ENCODE assay signal across 9 cellular contexts in the genomic region with DNA sequence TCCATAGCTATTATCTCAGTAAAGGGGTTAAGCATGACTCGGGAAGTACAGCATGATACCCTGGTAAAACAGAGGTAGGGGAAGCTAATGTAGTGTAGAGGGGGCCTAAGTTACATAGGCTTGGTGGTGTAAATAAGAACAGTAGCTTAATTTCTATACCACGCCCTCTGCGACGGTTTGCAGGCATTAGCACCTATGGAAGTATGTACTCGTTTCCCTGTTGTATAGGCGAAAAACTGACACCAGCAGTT. TPM values are rescaled to one million over a fixed set of nuclear protein-coding genes. Genes with fewer than 3 reads are reported as not detected.
A peak's percentile ranks its signal among the peaks of the same experiment; 100 is the strongest.
DNase-seq lines count a peak whose midpoint lies in the region; TF ChIP-seq lines count a peak whose summit lies in the region.
"Had no signal": no experiment of that assay in that cellular context is flagged by ENCODE, and none has a peak within 500 bp of the region (broad histone marks: within the 10 kb centered on the region; RNA-seq: fewer than 3 reads in every experiment).

No MANE protein-coding gene starts in this region.

- peak overlapping the region; percentile 54; the same call in 1 of the 2 replicates for H2AFZ ChIP-seq in Karpas-422 (ENCODE audit: low read length)
- H2AFZ ChIP-seq in neuron (ENCODE audit: low read depth, low read length): peak overlapping the region; percentile 24

- no peaks in the 10 kb centered on the region for H4K20me1 ChIP-seq in Karpas-422 (ENCODE audit: insufficient read depth, low read depth, low read length)

- peaks cover 10% of the 10 kb centered on the region for H3K36me3 ChIP-seq in GM06990 (ENCODE audit: control insufficient read depth, insufficient read depth, low read length)
- peaks cover 21% of the 10 kb centered on the region; the same call in 1 of the 2 replicates for H3K36me3 ChIP-seq in Karpas-422 (ENCODE audit: insufficient read depth, low read length)
- peaks cover 17% of the 10 kb centered on the region for H3K36me3 ChIP-seq in neuron (ENCODE audit: insufficient read depth, low read length)

- intact Hi-C loops in dorsolateral prefrontal cortex (cut with DNase I): loop anchor here in 1 of 2 donors (5.0 kb wide), 1 partner anchor 66 kb away; no protein-coding TSS in a partner anchor

- H3K9me3 ChIP-seq in Karpas-422 (ENCODE audit: low read length) (no peaks in the 10 kb centered on the region), neuron (ENCODE audit: low read length) (no peaks in the 10 kb centered on the region)

- peak overlapping the region; percentile 91 for H3K4me2 ChIP-seq in Karpas-422 (ENCODE audit: low read depth, low read length, poor library complexity, severe bottlenecking)

- DNase-seq in GM06990 (ENCODE audit: extremely low read depth, insufficient read length) (no peak), Karpas-422 (no peak), dorsolateral prefrontal cortex (no peak), NCI-H128 (lab: John Stamatoyannopoulos, UW; ENCODE audit: unreplicated experiment) (no peak), cortex of kidney (lab: John Stamatoyannopoulos, UW) (no peak), 8988T (no peak)
- no peak for DNase-seq in stimulated activated CD4-positive, alpha-beta T cell treated with anti-CD3 and anti-CD28 coated beads, Interleukin-12 subunit alpha, Interleukin-12 subunit beta, amount 100 ng/mL, for 4 hours

- peaks cover 27% of the 10 kb centered on the region for H3K4me1 ChIP-seq in Karpas-422 (ENCODE audit: low read length)
- peaks cover 39% of the 10 kb centered on the region for H3K4me1 ChIP-seq in neuron (ENCODE audit: insufficient read depth, low read length)

- H3K27ac ChIP-seq in Karpas-422 (ENCODE audit: low read length) (peak overlapping the region; percentile 59; the same call in 1 of the 2 replicates), dorsolateral prefrontal cortex (peak overlapping the region; percentile 32 to 95 (median 88))

- H3K9me2 ChIP-seq in Karpas-422 (replicated peaks; ENCODE audit: insufficient read depth, low read length): no peaks in the 10 kb centered on the region

- H3K79me2 ChIP-seq in Karpas-422 (ENCODE audit: low read length): peaks cover 20% of the 10 kb centered on the region

- peak overlapping the region; percentile 94 for H3K9ac ChIP-seq in Karpas-422 (ENCODE audit: low read length)

- H3K27me3 ChIP-seq in GM06990 (replicated peaks; ENCODE audit: control insufficient read depth, insufficient read depth, low read length): no peaks in the 10 kb centered on the region
- H3K27me3 ChIP-seq in Karpas-422 (ENCODE audit: low read length): no peaks in the 10 kb centered on the region
- H3K27me3 ChIP-seq in dorsolateral prefrontal cortex: no peaks in the 10 kb centered on the region
- H3K27me3 ChIP-seq in neuron (ENCODE audit: insufficient read depth, low read length): peaks cover 12% of the 10 kb centered on the region

- peak overlapping the region; percentile 65 for H3K4me3 ChIP-seq in GM06990 (replicated peaks; ENCODE audit: low read depth, low read length)
- peak overlapping the region; percentile 97 for H3K4me3 ChIP-seq in Karpas-422 (ENCODE audit: low read length)
- H3K4me3 ChIP-seq in dorsolateral prefrontal cortex: peak overlapping the region; percentile 54 to 97 (median 85)
- H3K4me3 ChIP-seq in neuron (ENCODE audit: low read length): peak overlapping the region; percentile 68

- TF ChIP-seq CTCF in GM06990 (IDR thresholded peaks at IDR 0.05; ENCODE audit: insufficient read depth, low read length, poor library complexity, severe bottlenecking) (no peak), dorsolateral prefrontal cortex (IDR thresholded peaks at IDR 0.05 in 54 of 56, conservative IDR thresholded peaks at IDR 0.05 in 2 of 56; ENCODE audit: low read depth in 1 of 56, partially characterized antibody in 56 of 56) (no peak)

RNA-seq across cellular contexts. Expression of a gene that starts 0.5 kb away (rescaled TPM):
- total RNA-seq in Karpas-422 (2014; rRNA removed; shearing (Covaris generic); ENCODE audit: low replicate concordance): 113 and 135 TPM in 2 replicates
- total RNA-seq in dorsolateral prefrontal cortex: 100 to 1,000 TPM in 16 of 120 experiments, 10 to 100 TPM in 104; 61.2 to 124 (median 88.4) TPM

RNA-seq across cellular contexts. Expression of a gene that starts 10.2 kb away (rescaled TPM):
- 26.2 and 28.0 TPM in 2 replicates for total RNA-seq in Karpas-422 (2014; rRNA removed; shearing (Covaris generic); ENCODE audit: low replicate concordance)
- 10 to 100 TPM; 15.8 to 40.9 (median 28.2) TPM for total RNA-seq in dorsolateral prefrontal cortex

RNA-seq across cellular contexts. Expression of a gene that starts 11.6 kb away (rescaled TPM):
- 2.9 and 7.8 TPM in 2 replicates for total RNA-seq in Karpas-422 (2014; rRNA removed; shearing (Covaris generic); ENCODE audit: low replicate concordance)
- 1 to 10 TPM in 24 of 120 experiments, under 1 TPM in 50, not detected in 46; 0.25 to 2.5 (median 0.77) TPM for total RNA-seq in dorsolateral prefrontal cortex
- total RNA-seq: NCI-H460 had no signal

RNA-seq across cellular contexts. Expression of a gene that starts 18.7 kb away (rescaled TPM):
- 0.75 and 1.5 TPM in 2 replicates for total RNA-seq in Karpas-422 (2014; rRNA removed; shearing (Covaris generic); ENCODE audit: low replicate concordance)
- 1 to 10 TPM in 89 of 120 experiments, under 1 TPM in 31; 0.20 to 4.4 (median 1.4) TPM for total RNA-seq in dorsolateral prefrontal cortex

RNA-seq across cellular contexts. Expression of a gene that starts 28.1 kb away (rescaled TPM):
- 0.47 TPM in 1 of 2 replicates, not detected in the other for total RNA-seq in Karpas-422 (2014; rRNA removed; shearing (Covaris generic); ENCODE audit: low replicate concordance)
- total RNA-seq in dorsolateral prefrontal cortex: 100 to 1,000 TPM in 85 of 120 experiments, 10 to 100 TPM in 35; 30.2 to 650 (median 143) TPM
- total RNA-seq: NCI-H460 had no signal
